ENCODE assay signal across 8 cellular contexts in the genomic region with DNA sequence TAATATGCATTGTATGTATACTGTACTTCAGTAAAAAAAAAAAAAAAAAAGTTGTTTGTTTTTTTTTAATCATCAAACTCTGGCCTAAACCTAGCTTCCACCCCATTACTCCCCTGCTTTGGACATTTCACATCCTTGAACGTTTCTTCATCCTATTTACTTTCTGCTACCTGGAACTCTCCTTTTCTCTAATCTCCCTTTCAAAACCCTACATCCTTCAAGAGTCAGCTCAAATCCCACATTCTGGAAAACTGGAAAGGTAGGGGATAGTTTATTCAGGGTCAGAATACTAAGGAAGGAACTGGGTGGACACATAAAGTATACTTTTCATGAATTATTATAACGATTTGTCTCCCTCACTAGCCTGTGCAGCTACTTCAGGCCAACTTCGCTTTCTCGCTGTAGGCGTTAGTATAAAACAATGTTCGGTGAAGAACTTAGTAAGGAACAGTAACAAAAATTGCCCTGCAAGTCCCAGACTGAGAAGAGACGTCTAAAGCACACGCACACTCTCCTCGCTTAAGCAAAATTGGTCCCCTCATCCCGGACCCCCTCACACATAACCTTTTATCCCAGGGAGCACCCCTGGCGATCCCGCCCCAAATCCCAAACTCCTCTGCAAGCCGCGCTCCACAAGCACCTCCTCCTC. TPM values are rescaled to one million over a fixed set of nuclear protein-coding genes. Genes with fewer than 3 reads are reported as not detected.
DNase-seq lines count a peak whose midpoint lies in the region; ATAC-seq, FAIRE-seq and TF ChIP-seq lines count a peak whose summit lies in the region.

No MANE protein-coding gene starts in this region.

- peak; percentile 27 for TF ChIP-seq POLR2A in endothelial cell of umbilical vein (IDR thresholded peaks at IDR 0.05; ENCODE audit: low read depth, low read length)

- no peak for FAIRE-seq in endothelial cell of umbilical vein (lab: Jason Lieb, UNC)

- TF ChIP-seq CTCF in GM12864 (IDR thresholded peaks at IDR 0.05; ENCODE audit: low read depth, low read length, missing control alignments), result no peak
- no peak for TF ChIP-seq CTCF in PC-3 (conservative IDR thresholded peaks at IDR 0.05; ENCODE audit: low read depth, low read length)
- no peak for TF ChIP-seq CTCF in endothelial cell of umbilical vein (IDR thresholded peaks at IDR 0.05; ENCODE audit: extremely low read depth in 1 of 2, insufficient read depth in 1 of 2, low read depth in 1 of 2, low read length in 2 of 2)
- TF ChIP-seq CTCF in parathyroid adenoma (IDR thresholded peaks at IDR 0.05), result no peak

- H3K4me3 ChIP-seq in GM12864 (ENCODE audit: low read depth, low read length) (peak overlapping the region; percentile 86), PC-3 (ENCODE audit: low read length) (peak overlapping the region; percentile 83), endothelial cell of umbilical vein (replicated peaks in 1 of 3; ENCODE audit: insufficient read depth in 1 of 3, low read depth in 1 of 3, low read length in 3 of 3) (peak overlapping the region; percentile 74 to 86 (median 79)), parathyroid adenoma (ENCODE audit: low read depth, low read length) (peak overlapping the region; percentile 75)

- H3K79me2 ChIP-seq in PC-3 (ENCODE audit: low read length), result peaks cover 33% of the 10 kb centered on the region
- H3K79me2 ChIP-seq in endothelial cell of umbilical vein (ENCODE audit: control insufficient read depth, insufficient read depth, low read length), result peaks cover 5% of the 10 kb centered on the region
- H3K79me2 ChIP-seq in parathyroid adenoma, result peaks cover 14% of the 10 kb centered on the region

- no peaks in the 10 kb centered on the region for H3K36me3 ChIP-seq in PC-3 (ENCODE audit: low read depth, low read length)
- H3K36me3 ChIP-seq in endothelial cell of umbilical vein (ENCODE audit: control insufficient read depth in 2 of 2, extremely low read depth in 1 of 2, insufficient read depth in 2 of 2, low read length in 2 of 2), result no peaks in the 10 kb centered on the region
- no peaks in the 10 kb centered on the region for H3K36me3 ChIP-seq in parathyroid adenoma (ENCODE audit: control insufficient read depth, insufficient read depth, low read length)

- H3K27me3 ChIP-seq in PC-3 (ENCODE audit: low read length) (no peaks in the 10 kb centered on the region), endothelial cell of umbilical vein (ENCODE audit: control insufficient read depth in 2 of 2, insufficient read depth in 2 of 2, low read length in 2 of 2) (no peaks in the 10 kb centered on the region), parathyroid adenoma (ENCODE audit: control insufficient read depth, insufficient read depth, low read length) (no peaks in the 10 kb centered on the region)

- no peak overlapping the region for H3K27ac ChIP-seq in PC-3 (ENCODE audit: low read length)
- no peak overlapping the region for H3K27ac ChIP-seq in endothelial cell of umbilical vein (ENCODE audit: insufficient read depth, low read depth, low read length)
- peak overlapping the region; percentile 82 for H3K27ac ChIP-seq in parathyroid adenoma

- H2AFZ ChIP-seq in PC-3 (ENCODE audit: low read length) (peak overlapping the region; percentile 98), endothelial cell of umbilical vein (ENCODE audit: low read depth, low read length) (peak overlapping the region; percentile 93), parathyroid adenoma (peak overlapping the region; percentile 69)

- H3K9me1 ChIP-seq in endothelial cell of umbilical vein (replicated peaks; ENCODE audit: control insufficient read depth, extremely low read depth, insufficient read depth, low read length), result no peaks in the 10 kb centered on the region

- H3K4me1 ChIP-seq in PC-3 (ENCODE audit: insufficient read depth, low read length) (peaks cover 13% of the 10 kb centered on the region), endothelial cell of umbilical vein (ENCODE audit: control insufficient read depth, extremely low read depth, insufficient read depth, low read length) (peaks cover 4% of the 10 kb centered on the region), parathyroid adenoma (peaks cover 3% of the 10 kb centered on the region)

- POLR2A ChIA-PET in PC-3 (lab: Charles Lee; ENCODE audit: unreplicated experiment) (no interaction called here), endothelial cell of umbilical vein (lab: Charles Lee) (interaction anchor here (0.7 kb wide), 1 partner anchor 362 kb away, joined by 4 read pairs; no protein-coding TSS in a partner anchor)

- H4K20me1 ChIP-seq in PC-3 (ENCODE audit: low read length) (no peaks in the 10 kb centered on the region), endothelial cell of umbilical vein (replicated peaks; ENCODE audit: control insufficient read depth, extremely low read depth, insufficient read depth, low read length) (no peaks in the 10 kb centered on the region)

- no peak for DNase-seq in GM12864 (ENCODE audit: low read depth)
- DNase-seq in PC-3, result no peak
- DNase-seq in endothelial cell of umbilical vein (ENCODE audit: low read depth, low spot score), result no peak
- no peak for DNase-seq in NCI-H82 treated with DMSO at 0.1 percent for 48 hours (lab: John Stamatoyannopoulos, UW; ENCODE audit: unreplicated experiment)
- no peak for DNase-seq in retina
- DNase-seq in SK-N-DZ (ENCODE audit: low spot score), result no peak
- no peak for DNase-seq in activated CD8-positive, alpha-beta memory T cell treated with anti-CD3 and anti-CD28 coated beads, Interleukin-2, amount 50 U/mL, for 48 hours

- CTCF ChIA-PET in PC-3 (lab: Charles Lee), result interaction anchor here (0.6 kb wide), 1 partner anchor 16 kb away, joined by 8 read pairs; no protein-coding TSS in a partner anchor
- CTCF ChIA-PET in endothelial cell of umbilical vein (lab: Charles Lee), result interaction anchor here (0.9 to 1.4 kb wide), 3 partner anchors 28 to 93 kb away, joined by 3 to 7 read pairs (median 3); partner anchors contain the start of gene TP53INP2

- BruUV-seq in PC-3 (replicated peaks; lab: Mats Ljungman, UMichigan), result TSS peak; percentile 70
- no TSS peak for BruUV-seq in endothelial cell of umbilical vein (replicated peaks; lab: Mats Ljungman, UMichigan)

- H3F3A ChIP-seq in PC-3 (ENCODE audit: low read length, unreplicated experiment), result no peaks in the 10 kb centered on the region

- H3K9me3 ChIP-seq in PC-3 (ENCODE audit: low read length) (no peaks in the 10 kb centered on the region), endothelial cell of umbilical vein (replicated peaks; ENCODE audit: control insufficient read depth, insufficient read depth, low read length) (no peaks in the 10 kb centered on the region), parathyroid adenoma (ENCODE audit: control insufficient read depth, low read length) (no peaks in the 10 kb centered on the region)

- peak overlapping the region; percentile 93 for H3K9ac ChIP-seq in PC-3 (ENCODE audit: low read length)
- peak overlapping the region; percentile 62 for H3K9ac ChIP-seq in endothelial cell of umbilical vein (replicated peaks; ENCODE audit: extremely low read depth, insufficient read depth, low read length)
- peak overlapping the region; percentile 19 for H3K9ac ChIP-seq in parathyroid adenoma

- H3K4me2 ChIP-seq in PC-3 (ENCODE audit: low read length) (peak overlapping the region; percentile 99), endothelial cell of umbilical vein (ENCODE audit: insufficient read depth, low read length) (peak overlapping the region; percentile 83), parathyroid adenoma (ENCODE audit: low read length) (peak overlapping the region; percentile 45)

- intact Hi-C loops in PC-3 (cut with micrococcal nuclease) (loop anchor here (1.0 to 2.0 kb wide), 3 partner anchors 33 to 97 kb away; no protein-coding TSS in a partner anchor), endothelial cell of umbilical vein (cut with micrococcal nuclease) (no loop called here)

- peak; percentile 7 for ATAC-seq in PC-3

- dilution Hi-C loops in endothelial cell of umbilical vein (cut with MboI; ENCODE audit: extremely low pct_ligation_motif_present, low sequenced_read_pairs), result no loop called here

- no peaks in the 10 kb centered on the region for H3K9me2 ChIP-seq in PC-3 (replicated peaks; ENCODE audit: low read length)

TF ChIP-seq in endothelial cell of umbilical vein, 7 proteins besides CTCF, POLR2A, EP300 and RAD21:
- TF ChIP-seq MAX (IDR thresholded peaks at IDR 0.05; ENCODE audit: insufficient read depth, insufficient read length) (no peak), FOS (IDR thresholded peaks at IDR 0.05; ENCODE audit: borderline replicate concordance, insufficient read depth, low read length) (no peak)
TF ChIP-seq in endothelial cell of umbilical vein: peak in this region for 0.

RNA-seq across cellular contexts. Expression of gene PIGU, which starts 0.8 kb away (rescaled TPM):
- total RNA-seq in PC-3 (2014; rRNA removed), result 24.5 and 27.9 TPM in 2 replicates
- total RNA-seq in endothelial cell of umbilical vein, result 20.3 and 23.3 TPM in 2 replicates
- 81.8 and 82.2 TPM in 2 replicates for polyA plus RNA-seq in endothelial cell of umbilical vein
- polyA plus RNA-seq in endothelial cell of umbilical vein (2011; cell fraction: cytosol; rRNA removed), result 41.0 and 44.8 TPM in 2 replicates
- polyA plus RNA-seq in endothelial cell of umbilical vein (2011; cell fraction: nucleus; rRNA removed), result 26.5 and 32.9 TPM in 2 replicates
- polyA plus RNA-seq in endothelial cell of umbilical vein (2012), result 23.4 and 24.9 TPM in 2 replicates
- polyA minus RNA-seq in endothelial cell of umbilical vein, result 87.5 and 93.2 TPM in 2 replicates
- 30.0 TPM for polyA minus RNA-seq in endothelial cell of umbilical vein (2011; cell fraction: cytosol; rRNA and poly(A)+ RNA removed)
- 16.3 and 38.1 TPM in 2 replicates for polyA minus RNA-seq in endothelial cell of umbilical vein (2011; cell fraction: nucleus; rRNA and poly(A)+ RNA removed)
- 41.5 and 43.8 TPM in 2 replicates for polyA plus RNA-seq in SK-N-DZ (2014; cell fraction: cytosol; rRNA removed)
- polyA plus RNA-seq in SK-N-DZ (2014; cell fraction: nucleus; rRNA removed), result 18.2 and 32.8 TPM in 2 replicates

RNA-seq across cellular contexts. Expression of gene TP53INP2, which starts 28.0 kb away (rescaled TPM):
- total RNA-seq in PC-3 (2014; rRNA removed) (2.1 and 3.3 TPM in 2 replicates), endothelial cell of umbilical vein (30.5 and 36.4 TPM in 2 replicates)
- polyA plus RNA-seq in endothelial cell of umbilical vein, result 14.5 and 18.3 TPM in 2 replicates
- polyA plus RNA-seq in endothelial cell of umbilical vein (2011; cell fraction: cytosol; rRNA removed), result 12.5 and 13.4 TPM in 2 replicates
- 29.6 and 30.9 TPM in 2 replicates for polyA plus RNA-seq in endothelial cell of umbilical vein (2011; cell fraction: nucleus; rRNA removed)
- polyA plus RNA-seq in endothelial cell of umbilical vein (2012), result 25.5 and 33.0 TPM in 2 replicates
- polyA minus RNA-seq in endothelial cell of umbilical vein, result 17.9 and 21.4 TPM in 2 replicates
- 1.6 TPM for polyA minus RNA-seq in endothelial cell of umbilical vein (2011; cell fraction: cytosol; rRNA and poly(A)+ RNA removed)
- polyA minus RNA-seq in endothelial cell of umbilical vein (2011; cell fraction: nucleus; rRNA and poly(A)+ RNA removed), result 11.5 and 14.0 TPM in 2 replicates
- polyA plus RNA-seq in SK-N-DZ (2014; cell fraction: cytosol; rRNA removed), result 13.1 and 17.0 TPM in 2 replicates
- polyA plus RNA-seq in SK-N-DZ (2014; cell fraction: nucleus; rRNA removed), result 8.1 and 14.3 TPM in 2 replicates

Comparison
In these comparisons a context has a peak if more than half of its experiments do, and no peak if none do; other contexts are left out.
1. H3K4me2 ChIP-seq: peak in every context shown above with its lines; median percentile 99 in PC-3; 83 in endothelial cell of umbilical vein; 45 in parathyroid adenoma.
2. H3K9ac ChIP-seq: peak in every context shown above with its lines; median percentile 93 in PC-3; 62 in endothelial cell of umbilical vein; 19 in parathyroid adenoma.